1 cellular context compared by ENCODE assay signal in the genomic region with DNA sequence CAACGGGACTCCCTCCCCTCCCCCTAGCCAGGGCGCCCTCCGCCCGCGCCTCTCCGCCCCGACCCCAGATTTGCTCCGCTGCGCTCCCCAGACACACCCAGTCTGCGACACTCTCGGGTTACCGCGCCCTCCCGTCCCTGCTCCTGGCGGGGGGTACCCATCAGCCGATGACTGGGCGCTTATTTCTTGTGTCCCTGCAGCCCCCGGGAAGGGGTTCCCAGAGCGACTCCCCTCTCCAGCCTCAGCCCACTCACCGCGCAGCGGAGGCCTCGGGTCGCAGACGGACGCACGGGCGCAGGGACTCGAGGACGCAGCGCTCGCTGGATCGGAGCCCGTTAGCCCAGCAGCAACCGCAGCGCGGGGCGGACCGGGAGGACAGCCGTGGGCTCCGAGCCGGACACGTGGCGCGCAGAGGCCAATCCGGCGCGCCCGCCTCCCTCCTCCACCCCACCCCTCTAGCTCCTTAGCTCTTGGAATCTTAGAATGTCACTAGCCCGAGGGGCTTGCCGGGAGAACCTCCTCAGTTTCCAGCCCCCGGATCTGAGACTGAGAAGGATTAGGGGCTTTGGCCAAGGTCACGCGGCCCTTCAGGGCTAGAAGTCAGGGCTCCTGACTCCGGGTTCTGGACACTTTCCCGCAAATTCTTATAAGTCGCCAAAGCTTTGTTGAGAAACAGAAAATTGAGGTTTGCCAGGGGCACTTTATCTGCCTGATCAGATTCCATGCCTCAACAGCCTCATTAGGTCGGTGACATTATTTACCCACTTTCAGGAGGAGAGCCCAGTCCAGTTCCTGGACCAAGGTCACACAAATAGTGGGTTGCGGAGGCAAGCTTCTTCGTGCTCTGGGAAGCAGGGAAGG.
TF ChIP-seq lines count a peak whose summit lies in the region.

TSS of gene ANXA6 (minus strand) at position 354 of the 861 bp plus-strand sequence. CDS start 9,878 bp downstream, outside the sequence.

TF ChIP-seq in HEK293, 187 proteins besides CTCF, POLR2A, EP300 and RAD21 (continued from another document and continues in another):
- TF ChIP-seq ZSCAN5A (tag by site-specific recombination; IDR thresholded peaks at IDR 0.05) = 0 out of 2 replicates have a peak, but pooled peaks have one; percentile 40
- TF ChIP-seq BCL11B (tag by site-specific recombination; IDR thresholded peaks at IDR 0.05; ENCODE audit: low read depth) = no peak
- TF ChIP-seq ZNF561 (tag by site-specific recombination; IDR thresholded peaks at IDR 0.05; ENCODE audit: borderline replicate concordance) = peak; percentile 72; the same call in 1 of the 2 replicates
- no peak for TF ChIP-seq MZF1 (tag by site-specific recombination; IDR thresholded peaks at IDR 0.05; ENCODE audit: borderline replicate concordance)
- no peak for TF ChIP-seq ZNF266 (tag by site-specific recombination; IDR thresholded peaks at IDR 0.05; ENCODE audit: low read depth)
- TF ChIP-seq, protein P1, sequence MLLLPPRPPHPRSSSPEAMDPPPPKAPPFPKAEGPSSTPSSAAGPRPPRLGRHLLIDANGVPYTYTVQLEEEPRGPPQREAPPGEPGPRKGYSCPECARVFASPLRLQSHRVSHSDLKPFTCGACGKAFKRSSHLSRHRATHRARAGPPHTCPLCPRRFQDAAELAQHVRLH (tag by site-specific recombination; IDR thresholded peaks at IDR 0.05) = no peak
- TF ChIP-seq SP7 (tag by site-specific recombination; IDR thresholded peaks at IDR 0.05) = peak; percentile 71
- TF ChIP-seq ZNF292 (tag by site-specific recombination; IDR thresholded peaks at IDR 0.05; ENCODE audit: borderline replicate concordance, low read depth) = no peak
- no peak for TF ChIP-seq BCL11A (tag by site-specific recombination; IDR thresholded peaks at IDR 0.05; ENCODE audit: low read depth)
- TF ChIP-seq, protein P2, sequence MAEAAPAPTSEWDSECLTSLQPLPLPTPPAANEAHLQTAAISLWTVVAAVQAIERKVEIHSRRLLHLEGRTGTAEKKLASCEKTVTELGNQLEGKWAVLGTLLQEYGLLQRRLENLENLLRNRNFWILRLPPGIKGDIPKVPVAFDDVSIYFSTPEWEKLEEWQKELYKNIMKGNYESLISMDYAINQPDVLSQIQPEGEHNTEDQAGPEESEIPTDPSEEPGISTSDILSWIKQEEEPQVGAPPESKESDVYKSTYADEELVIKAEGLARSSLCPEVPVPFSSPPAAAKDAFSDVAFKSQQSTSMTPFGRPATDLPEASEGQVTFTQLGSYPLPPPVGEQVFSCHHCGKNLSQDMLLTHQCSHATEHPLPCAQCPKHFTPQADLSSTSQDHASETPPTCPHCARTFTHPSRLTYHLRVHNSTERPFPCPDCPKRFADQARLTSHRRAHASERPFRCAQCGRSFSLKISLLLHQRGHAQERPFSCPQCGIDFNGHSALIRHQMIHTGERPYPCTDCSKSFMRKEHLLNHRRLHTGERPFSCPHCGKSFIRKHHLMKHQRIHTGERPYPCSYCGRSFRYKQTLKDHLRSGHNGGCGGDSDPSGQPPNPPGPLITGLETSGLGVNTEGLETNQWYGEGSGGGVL (tag by site-specific recombination; IDR thresholded peaks at IDR 0.05) = peak; percentile 39; the same call in 1 of the 2 replicates
- no peak for TF ChIP-seq ZFP3 (tag by site-specific recombination; IDR thresholded peaks at IDR 0.05; ENCODE audit: low read depth)
- TF ChIP-seq, protein P3, sequence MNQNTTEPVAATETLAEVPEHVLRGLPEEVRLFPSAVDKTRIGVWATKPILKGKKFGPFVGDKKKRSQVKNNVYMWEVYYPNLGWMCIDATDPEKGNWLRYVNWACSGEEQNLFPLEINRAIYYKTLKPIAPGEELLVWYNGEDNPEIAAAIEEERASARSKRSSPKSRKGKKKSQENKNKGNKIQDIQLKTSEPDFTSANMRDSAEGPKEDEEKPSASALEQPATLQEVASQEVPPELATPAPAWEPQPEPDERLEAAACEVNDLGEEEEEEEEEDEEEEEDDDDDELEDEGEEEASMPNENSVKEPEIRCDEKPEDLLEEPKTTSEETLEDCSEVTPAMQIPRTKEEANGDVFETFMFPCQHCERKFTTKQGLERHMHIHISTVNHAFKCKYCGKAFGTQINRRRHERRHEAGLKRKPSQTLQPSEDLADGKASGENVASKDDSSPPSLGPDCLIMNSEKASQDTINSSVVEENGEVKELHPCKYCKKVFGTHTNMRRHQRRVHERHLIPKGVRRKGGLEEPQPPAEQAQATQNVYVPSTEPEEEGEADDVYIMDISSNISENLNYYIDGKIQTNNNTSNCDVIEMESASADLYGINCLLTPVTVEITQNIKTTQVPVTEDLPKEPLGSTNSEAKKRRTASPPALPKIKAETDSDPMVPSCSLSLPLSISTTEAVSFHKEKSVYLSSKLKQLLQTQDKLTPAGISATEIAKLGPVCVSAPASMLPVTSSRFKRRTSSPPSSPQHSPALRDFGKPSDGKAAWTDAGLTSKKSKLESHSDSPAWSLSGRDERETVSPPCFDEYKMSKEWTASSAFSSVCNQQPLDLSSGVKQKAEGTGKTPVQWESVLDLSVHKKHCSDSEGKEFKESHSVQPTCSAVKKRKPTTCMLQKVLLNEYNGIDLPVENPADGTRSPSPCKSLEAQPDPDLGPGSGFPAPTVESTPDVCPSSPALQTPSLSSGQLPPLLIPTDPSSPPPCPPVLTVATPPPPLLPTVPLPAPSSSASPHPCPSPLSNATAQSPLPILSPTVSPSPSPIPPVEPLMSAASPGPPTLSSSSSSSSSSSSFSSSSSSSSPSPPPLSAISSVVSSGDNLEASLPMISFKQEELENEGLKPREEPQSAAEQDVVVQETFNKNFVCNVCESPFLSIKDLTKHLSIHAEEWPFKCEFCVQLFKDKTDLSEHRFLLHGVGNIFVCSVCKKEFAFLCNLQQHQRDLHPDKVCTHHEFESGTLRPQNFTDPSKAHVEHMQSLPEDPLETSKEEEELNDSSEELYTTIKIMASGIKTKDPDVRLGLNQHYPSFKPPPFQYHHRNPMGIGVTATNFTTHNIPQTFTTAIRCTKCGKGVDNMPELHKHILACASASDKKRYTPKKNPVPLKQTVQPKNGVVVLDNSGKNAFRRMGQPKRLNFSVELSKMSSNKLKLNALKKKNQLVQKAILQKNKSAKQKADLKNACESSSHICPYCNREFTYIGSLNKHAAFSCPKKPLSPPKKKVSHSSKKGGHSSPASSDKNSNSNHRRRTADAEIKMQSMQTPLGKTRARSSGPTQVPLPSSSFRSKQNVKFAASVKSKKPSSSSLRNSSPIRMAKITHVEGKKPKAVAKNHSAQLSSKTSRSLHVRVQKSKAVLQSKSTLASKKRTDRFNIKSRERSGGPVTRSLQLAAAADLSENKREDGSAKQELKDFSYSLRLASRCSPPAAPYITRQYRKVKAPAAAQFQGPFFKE (tag by site-specific recombination; IDR thresholded peaks at IDR 0.05; ENCODE audit: borderline replicate concordance) = no peak
- no peak for TF ChIP-seq ZNF776 (tag by site-specific recombination; IDR thresholded peaks at IDR 0.05; ENCODE audit: borderline replicate concordance)
- TF ChIP-seq ZNF10 (tag by site-specific recombination; IDR thresholded peaks at IDR 0.05) = 0 out of 2 replicates have a peak, but pooled peaks have one; percentile 32
- no peak; the same call in 1 of the 2 replicates for TF ChIP-seq ZNF654 (tag by site-specific recombination; IDR thresholded peaks at IDR 0.05; ENCODE audit: low read depth)
- peak; percentile 63; the same call in 1 of the 2 replicates for TF ChIP-seq ZFHX2 (tag by site-specific recombination; conservative IDR thresholded peaks at IDR 0.05)
- TF ChIP-seq ZNF629 (tag by site-specific recombination; IDR thresholded peaks at IDR 0.05) = peak; percentile 10
- 0 out of 2 replicates have a peak, but pooled peaks have one; percentile 8 for TF ChIP-seq ZBTB48 (tag by site-specific recombination; IDR thresholded peaks at IDR 0.05)
- TF ChIP-seq ZNF549 (tag by site-specific recombination; IDR thresholded peaks at IDR 0.05) = no peak
- TF ChIP-seq ZNF391 (tag by site-specific recombination; IDR thresholded peaks at IDR 0.05; ENCODE audit: borderline replicate concordance, low read depth) = no peak
- no peak for TF ChIP-seq ZNF473 (tag by site-specific recombination; IDR thresholded peaks at IDR 0.05)
- no peak for TF ChIP-seq ZNF830 (tag by site-specific recombination; IDR thresholded peaks at IDR 0.05; ENCODE audit: low read depth)
- no peak for TF ChIP-seq ZNF157 (tag by site-specific recombination; IDR thresholded peaks at IDR 0.05)
- TF ChIP-seq ZNF121 (tag by site-specific recombination; IDR thresholded peaks at IDR 0.05) = no peak
- no peak for TF ChIP-seq ZNF658 (tag by site-specific recombination; IDR thresholded peaks at IDR 0.05)
- TF ChIP-seq HIC1 (tag by site-specific recombination; IDR thresholded peaks at IDR 0.05) = peak; percentile 32; the same call in 1 of the 2 replicates
- TF ChIP-seq, protein P4, sequence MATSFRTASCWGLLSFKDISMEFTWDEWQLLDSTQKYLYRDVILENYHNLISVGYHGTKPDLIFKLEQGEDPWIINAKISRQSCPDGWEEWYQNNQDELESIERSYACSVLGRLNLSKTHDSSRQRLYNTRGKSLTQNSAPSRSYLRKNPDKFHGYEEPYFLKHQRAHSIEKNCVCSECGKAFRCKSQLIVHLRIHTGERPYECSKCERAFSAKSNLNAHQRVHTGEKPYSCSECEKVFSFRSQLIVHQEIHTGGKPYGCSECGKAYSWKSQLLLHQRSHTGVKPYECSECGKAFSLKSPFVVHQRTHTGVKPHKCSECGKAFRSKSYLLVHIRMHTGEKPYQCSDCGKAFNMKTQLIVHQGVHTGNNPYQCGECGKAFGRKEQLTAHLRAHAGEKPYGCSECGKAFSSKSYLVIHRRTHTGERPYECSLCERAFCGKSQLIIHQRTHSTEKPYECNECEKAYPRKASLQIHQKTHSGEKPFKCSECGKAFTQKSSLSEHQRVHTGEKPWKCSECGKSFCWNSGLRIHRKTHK (tag by site-specific recombination; IDR thresholded peaks at IDR 0.05) = no peak
- TF ChIP-seq, protein P5, sequence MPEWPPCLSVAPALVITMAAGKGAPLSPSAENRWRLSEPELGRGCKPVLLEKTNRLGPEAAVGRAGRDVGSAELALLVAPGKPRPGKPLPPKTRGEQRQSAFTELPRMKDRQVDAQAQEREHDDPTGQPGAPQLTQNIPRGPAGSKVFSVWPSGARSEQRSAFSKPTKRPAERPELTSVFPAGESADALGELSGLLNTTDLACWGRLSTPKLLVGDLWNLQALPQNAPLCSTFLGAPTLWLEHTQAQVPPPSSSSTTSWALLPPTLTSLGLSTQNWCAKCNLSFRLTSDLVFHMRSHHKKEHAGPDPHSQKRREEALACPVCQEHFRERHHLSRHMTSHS (tag by site-specific recombination; IDR thresholded peaks at IDR 0.05) = no peak
- TF ChIP-seq ZBTB8A (tag by site-specific recombination; IDR thresholded peaks at IDR 0.05) = peak; percentile 98
- no peak for TF ChIP-seq ZNF518A (tag by site-specific recombination; conservative IDR thresholded peaks at IDR 0.05; ENCODE audit: low read depth)
- TF ChIP-seq ZNF394 (tag by site-specific recombination; IDR thresholded peaks at IDR 0.05; ENCODE audit: borderline replicate concordance) = no peak
- TF ChIP-seq ZNF140 (tag by site-specific recombination; IDR thresholded peaks at IDR 0.05) = no peak
- TF ChIP-seq KLF9 (tag by site-specific recombination; IDR thresholded peaks at IDR 0.05; ENCODE audit: low read depth) = peak; percentile 80
- peak; percentile 94 for TF ChIP-seq KLF1 (tag by site-specific recombination; IDR thresholded peaks at IDR 0.05)
